1 cellular context compared by ENCODE assay signal in genomic region chr1:209576798-209577197, GRCh38.
TF ChIP-seq lines count a peak whose summit lies in the region.

No MANE protein-coding gene starts in this region.

TF ChIP-seq in GM23338, 12 proteins besides CTCF, POLR2A, EP300 and RAD21 (continued from another document):
- no peak; the same call in 1 of the 2 replicates for TF ChIP-seq ZNF462 (CRISPR knock-in tag; IDR thresholded peaks at IDR 0.05)
- no peak for TF ChIP-seq ETS1 (IDR thresholded peaks at IDR 0.05)
- no peak for TF ChIP-seq ZNF114 (CRISPR knock-in tag; IDR thresholded peaks at IDR 0.05)
- TF ChIP-seq REST (IDR thresholded peaks at IDR 0.05; ENCODE audit: unreplicated experiment), result no peak
- no peak for TF ChIP-seq POLR2AphosphoS5 (IDR thresholded peaks at IDR 0.05; ENCODE audit: low read depth)
- no peak for TF ChIP-seq NANOG (IDR thresholded peaks at IDR 0.05; ENCODE audit: borderline replicate concordance)
- TF ChIP-seq JUNB (IDR thresholded peaks at IDR 0.05; ENCODE audit: unreplicated experiment), result no peak
- no peak for TF ChIP-seq EZH2 (IDR thresholded peaks at IDR 0.05; ENCODE audit: low read depth, unreplicated experiment)
- TF ChIP-seq EZH2phosphoT487 (IDR thresholded peaks at IDR 0.05; ENCODE audit: unreplicated experiment), result no peak
- TF ChIP-seq STAT1 (IDR thresholded peaks at IDR 0.05; ENCODE audit: unreplicated experiment), result no peak
